Comparison of ENCODE assay signal across 8 cellular contexts in genomic region chr14:61478971-61479473, GRCh38.
DNase-seq lines count a peak whose midpoint lies in the region; ATAC-seq and TF ChIP-seq lines count a peak whose summit lies in the region.

No MANE protein-coding gene starts in this region.

- TF ChIP-seq CTCF in upper lobe of left lung (IDR thresholded peaks at IDR 0.05), result no peak

- peak overlapping the region; percentile 85 for H3K27ac ChIP-seq in Karpas-422 (ENCODE audit: low read length)
- peak overlapping the region; percentile 95 for H3K27ac ChIP-seq in effector memory CD4-positive, alpha-beta T cell (ENCODE audit: insufficient read depth, low read length, poor library complexity, severe bottlenecking)
- H3K27ac ChIP-seq in upper lobe of left lung, result peak overlapping the region; percentile 84 to 96 (median 92)

- peak overlapping the region; percentile 64 for H3K4me2 ChIP-seq in Karpas-422 (ENCODE audit: low read depth, low read length, poor library complexity, severe bottlenecking)

- H3K36me3 ChIP-seq in Karpas-422 (ENCODE audit: insufficient read depth, low read length) (no peaks in the 10 kb centered on the region), upper lobe of left lung (no peaks in the 10 kb centered on the region)
- peaks cover 20% of the 10 kb centered on the region for H3K36me3 ChIP-seq in effector memory CD4-positive, alpha-beta T cell (ENCODE audit: control insufficient read depth, insufficient read depth, low read length)

- H3K9ac ChIP-seq in Karpas-422 (ENCODE audit: low read length), result peak overlapping the region; percentile 52

- H3K27me3 ChIP-seq in Karpas-422 (ENCODE audit: low read length) (no peaks in the 10 kb centered on the region), upper lobe of left lung (no peaks in the 10 kb centered on the region)
- H3K27me3 ChIP-seq in effector memory CD4-positive, alpha-beta T cell (replicated peaks; ENCODE audit: control insufficient read depth, insufficient read depth, low read length, poor library complexity, severe bottlenecking), result no peaks in the 10 kb centered on the region

- H3K9me2 ChIP-seq in Karpas-422 (replicated peaks; ENCODE audit: insufficient read depth, low read length), result no peaks in the 10 kb centered on the region

- H4K20me1 ChIP-seq in Karpas-422 (ENCODE audit: insufficient read depth, low read depth, low read length), result no peaks in the 10 kb centered on the region

- peaks cover 53% of the 10 kb centered on the region for H3K4me1 ChIP-seq in Karpas-422 (ENCODE audit: low read length)
- H3K4me1 ChIP-seq in effector memory CD4-positive, alpha-beta T cell (ENCODE audit: control insufficient read depth, insufficient read depth, low read length, poor library complexity, severe bottlenecking), result peaks cover 64% of the 10 kb centered on the region
- peaks cover 58 to 71% (median 66%) of the 10 kb centered on the region in 4 donors for H3K4me1 ChIP-seq in upper lobe of left lung

- DNase-seq in COLO668 (lab: John Stamatoyannopoulos, UW; ENCODE audit: unreplicated experiment), result peak; percentile 42
- peak; percentile 81 for DNase-seq in Karpas-422
- no peak for DNase-seq in effector memory CD4-positive, alpha-beta T cell
- peak in 1 of 2 donors; percentile 49 for DNase-seq in upper lobe of left lung
- DNase-seq in NCI-H82 treated with DMSO at 0.1 percent for 48 hours (lab: John Stamatoyannopoulos, UW; ENCODE audit: unreplicated experiment), result no peak
- no peak for DNase-seq in effector CD4-positive, alpha-beta T cell
- no peak for DNase-seq in cerebellum (ENCODE audit: low spot score)

- no peak for TF ChIP-seq EP300 in upper lobe of left lung (IDR thresholded peaks at IDR 0.05)

- no peaks in the 10 kb centered on the region for H3K79me2 ChIP-seq in Karpas-422 (ENCODE audit: low read length)

- H3K4me3 ChIP-seq in Karpas-422 (ENCODE audit: low read length) (peak overlapping the region; percentile 18), upper lobe of left lung (no peak overlapping the region)
- no peak overlapping the region for H3K4me3 ChIP-seq in effector memory CD4-positive, alpha-beta T cell (ENCODE audit: insufficient read depth, low read depth, low read length, poor library complexity, severe bottlenecking)

- H2AFZ ChIP-seq in Karpas-422 (ENCODE audit: low read length), result peak overlapping the region; percentile 73

- no peaks in the 10 kb centered on the region for H3K9me3 ChIP-seq in Karpas-422 (ENCODE audit: low read length)
- no peaks in the 10 kb centered on the region for H3K9me3 ChIP-seq in effector memory CD4-positive, alpha-beta T cell (ENCODE audit: control insufficient read depth, low read length)
- H3K9me3 ChIP-seq in upper lobe of left lung, result no peaks in the 10 kb centered on the region

- 57 to 62% methylated on average over 6 of the region's 6 CpGs for WGBS in upper lobe of left lung, 2 donors

- peak; percentile 47 for ATAC-seq in GM21381 (IDR thresholded peaks at IDR 0.05; ENCODE audit: unreplicated experiment)
- no peak for ATAC-seq in upper lobe of left lung (ENCODE audit: low FRiP score in 2 of 2)

- TF ChIP-seq POLR2A in upper lobe of left lung (IDR thresholded peaks at IDR 0.05), result no peak

Comparison
In these comparisons a context has a peak if more than half of its experiments do, and no peak if none do; other contexts are left out.
1. DNase-seq: peak in COLO668 (single experiment) and Karpas-422 (single experiment); none in effector memory CD4-positive, alpha-beta T cell (0 of 3), NCI-H82 treated with DMSO at 0.1 percent for 48 hours (single experiment), effector CD4-positive, alpha-beta T cell (single experiment) and cerebellum (single experiment).
2. Peak in every context shown above with its lines, with median percentiles within 50 percentile points of each other: H3K27ac ChIP-seq.